13 cellular contexts compared by ENCODE assay signal in the genomic region with DNA sequence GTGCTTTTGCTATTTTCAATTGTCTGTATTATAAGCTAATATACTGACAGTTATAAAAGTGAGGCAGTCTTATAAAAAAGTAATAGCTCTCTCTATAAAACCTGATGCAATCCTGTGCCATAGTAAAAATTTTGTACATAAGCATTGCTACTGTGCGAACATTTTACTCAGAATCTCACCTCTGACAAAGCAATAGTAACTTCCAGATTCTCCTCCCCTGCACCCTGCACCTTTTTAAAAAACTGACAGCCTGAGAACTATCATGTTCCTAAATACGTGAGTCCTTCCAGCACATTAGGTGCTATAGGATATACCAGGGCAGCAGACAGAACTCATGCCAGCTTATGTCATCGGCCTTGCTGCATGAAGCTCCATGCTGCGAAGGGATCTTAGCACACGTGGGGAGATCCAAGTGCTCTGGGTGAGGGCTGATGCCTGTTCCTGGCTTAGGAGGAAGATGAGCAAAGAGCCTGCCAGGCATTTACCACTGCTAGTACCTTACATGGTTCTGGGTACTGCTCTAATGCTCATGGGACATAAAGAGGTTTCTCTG. TPM values are rescaled to one million over a fixed set of nuclear protein-coding genes. Genes with fewer than 3 reads are reported as not detected.
A peak's percentile ranks its signal among the peaks of the same experiment; 100 is the strongest.
DNase-seq lines count a peak whose midpoint lies in the region; ATAC-seq, FAIRE-seq and TF ChIP-seq lines count a peak whose summit lies in the region.
"Had no signal": no experiment of that assay in that cellular context is flagged by ENCODE, and none has a peak within 500 bp of the region (broad histone marks: within the 10 kb centered on the region; RNA-seq: fewer than 3 reads in every experiment).

No MANE protein-coding gene starts in this region.

- no peak for FAIRE-seq in keratinocyte (lab: Jason Lieb, UNC)
- FAIRE-seq: small intestine had no signal

- no peaks in the 10 kb centered on the region for H3K9me2 ChIP-seq in Loucy (replicated peaks; ENCODE audit: low read depth, low read length)

- H3K9me3 ChIP-seq in Loucy (ENCODE audit: insufficient read depth, low read depth, low read length) (no peaks in the 10 kb centered on the region), keratinocyte (ENCODE audit: control insufficient read depth, low read depth, low read length) (no peaks in the 10 kb centered on the region), smooth muscle cell (replicated peaks; ENCODE audit: low read depth) (no peaks in the 10 kb centered on the region), lower lobe of right lung (no peaks in the 10 kb centered on the region)
- H3K9me3 ChIP-seq: Caco-2 had no signal

- H3K9me1 ChIP-seq in keratinocyte (ENCODE audit: control insufficient read depth, extremely low read depth, insufficient read depth, low read length): no peaks in the 10 kb centered on the region

- H3K36me3 ChIP-seq in Loucy (ENCODE audit: insufficient read depth, low read length) (no peaks in the 10 kb centered on the region), keratinocyte (ENCODE audit: control insufficient read depth in 2 of 2, extremely low read depth in 1 of 2, insufficient read depth in 2 of 2, low read length in 2 of 2) (peaks cover 0 to 4% of the 10 kb centered on the region in 2 experiments), smooth muscle cell (ENCODE audit: low read depth) (no peaks in the 10 kb centered on the region), lower lobe of right lung (no peaks in the 10 kb centered on the region)

- no peaks in the 10 kb centered on the region; the same call in 1 of the 2 replicates for H3K79me2 ChIP-seq in Loucy (ENCODE audit: insufficient read depth, low read length)
- H3K79me2 ChIP-seq in keratinocyte (ENCODE audit: control insufficient read depth, insufficient read depth, low read length): peaks cover 12% of the 10 kb centered on the region
- H3K79me2 ChIP-seq in smooth muscle cell (ENCODE audit: low read depth): peaks cover 29% of the 10 kb centered on the region

- dilution Hi-C loops in keratinocyte (cut with MboI; ENCODE audit: extremely low pct_ligation_motif_present, low sequenced_read_pairs): no loop called here

- H3K4me3 ChIP-seq in Loucy (ENCODE audit: low read length, poor library complexity, severe bottlenecking): no peak overlapping the region
- no peak overlapping the region for H3K4me3 ChIP-seq in keratinocyte (ENCODE audit: control insufficient read depth in 2 of 3, extremely low read depth in 1 of 3, insufficient read depth in 2 of 3, low read depth in 1 of 3, low read length in 3 of 3)
- no peak overlapping the region for H3K4me3 ChIP-seq in smooth muscle cell
- H3K4me3 ChIP-seq in lower lobe of right lung: no peak overlapping the region

- H2AFZ ChIP-seq in Loucy (ENCODE audit: low read length) (no peak overlapping the region), keratinocyte (ENCODE audit: control insufficient read depth, low read length) (no peak overlapping the region), smooth muscle cell (ENCODE audit: low read depth) (no peak overlapping the region)

- no peaks in the 10 kb centered on the region for H4K20me1 ChIP-seq in Loucy (ENCODE audit: insufficient read depth, low read length, poor library complexity, severe bottlenecking)
- no peaks in the 10 kb centered on the region for H4K20me1 ChIP-seq in keratinocyte (ENCODE audit: control insufficient read depth, extremely low read depth, insufficient read depth, low read length)
- H4K20me1 ChIP-seq in smooth muscle cell (ENCODE audit: low read depth): peaks cover 61% of the 10 kb centered on the region

- intact Hi-C loops in lower lobe of right lung (cut with DNase I): no loop called here

- H3K27ac ChIP-seq in VCaP: peak overlapping the region; percentile 91
- H3K27ac ChIP-seq in keratinocyte (ENCODE audit: control insufficient read depth, insufficient read depth, low read length): peak overlapping the region; percentile 2
- peak overlapping the region; percentile 88 for H3K27ac ChIP-seq in smooth muscle cell (ENCODE audit: low read depth)
- no peak overlapping the region for H3K27ac ChIP-seq in lower lobe of right lung
- H3K27ac ChIP-seq: KMS-11 had no signal

- 91% methylated on average over 5 of the region's 5 CpGs for WGBS in smooth muscle cell (ENCODE audit: low lambda C conversion rate)

- peaks cover 17% of the 10 kb centered on the region for H3K4me1 ChIP-seq in Loucy (ENCODE audit: insufficient read depth, low read length, poor library complexity, severe bottlenecking)
- peaks cover 16% of the 10 kb centered on the region for H3K4me1 ChIP-seq in keratinocyte (ENCODE audit: control insufficient read depth, extremely low read depth, insufficient read depth, low read length)
- peaks cover 25% of the 10 kb centered on the region for H3K4me1 ChIP-seq in smooth muscle cell (ENCODE audit: low read depth)
- H3K4me1 ChIP-seq in lower lobe of right lung: peaks cover 32% of the 10 kb centered on the region

- peak overlapping the region; percentile 30 for H3K9ac ChIP-seq in Loucy (ENCODE audit: low read depth, low read length, poor library complexity, severe bottlenecking)
- no peak overlapping the region for H3K9ac ChIP-seq in keratinocyte (ENCODE audit: control insufficient read depth, extremely low read depth, insufficient read depth, low read length)
- H3K9ac ChIP-seq in smooth muscle cell (ENCODE audit: low read depth): no peak overlapping the region
- H3K9ac ChIP-seq: KMS-11 had no signal

- H3K27me3 ChIP-seq in Loucy (ENCODE audit: insufficient read depth, low read length, poor library complexity, severe bottlenecking) (no peaks in the 10 kb centered on the region), keratinocyte (ENCODE audit: control insufficient read depth, extremely low read depth, insufficient read depth, low read length) (no peaks in the 10 kb centered on the region), smooth muscle cell (ENCODE audit: low read depth) (no peaks in the 10 kb centered on the region), lower lobe of right lung (ENCODE audit: low read depth) (no peaks in the 10 kb centered on the region)

- no peak overlapping the region for H3K4me2 ChIP-seq in Loucy (ENCODE audit: low read depth, low read length, poor library complexity, severe bottlenecking)
- H3K4me2 ChIP-seq in keratinocyte (ENCODE audit: control insufficient read depth, extremely low read depth, insufficient read depth, low read depth, low read length): no peak overlapping the region
- H3K4me2 ChIP-seq in smooth muscle cell: no peak overlapping the region
- H3K4me2 ChIP-seq: KMS-11 had no signal

- H3F3A ChIP-seq in Loucy (ENCODE audit: low read depth) (peaks cover 4% of the 10 kb centered on the region; the same call in 1 of the 2 replicates), smooth muscle cell (ENCODE audit: low read depth) (peaks cover 8% of the 10 kb centered on the region)

- DNase-seq in keratinocyte (ENCODE audit: low read depth, low spot score) (no peak), smooth muscle cell (lab: John Stamatoyannopoulos, UW; ENCODE audit: unreplicated experiment) (no peak), lower lobe of right lung (no peak)
- DNase-seq: activated CD8-positive, alpha-beta memory T cell treated with anti-CD3 and anti-CD28 coated beads, Interleukin-2, amount 50 U/mL, for 4 hours; activated effector memory CD4-positive, alpha-beta T cell treated with anti-CD3 and anti-CD28 coated beads, Interleukin-2, amount 50 U/mL, for 16 hours; stimulated activated CD4-positive, alpha-beta T cell treated with anti-CD3 and anti-CD28 coated beads, Interleukin-4, amount 100 ng/mL, for 4 hours had no signal

- no peak for TF ChIP-seq CTCF in Loucy (conservative IDR thresholded peaks at IDR 0.05; ENCODE audit: low read length)
- no peak for TF ChIP-seq CTCF in VCaP (conservative IDR thresholded peaks at IDR 0.05)
- no peak for TF ChIP-seq CTCF in keratinocyte (optimal IDR thresholded peaks at IDR 0.05 in 1 of 3, IDR thresholded peaks at IDR 0.05 in 1 of 3, conservative IDR thresholded peaks at IDR 0.05 in 1 of 3; ENCODE audit: extremely low read depth in 1 of 3, insufficient read depth in 2 of 3, low read length in 3 of 3)
- no peak for TF ChIP-seq CTCF in smooth muscle cell (IDR thresholded peaks at IDR 0.05; ENCODE audit: borderline replicate concordance, insufficient read depth, poor library complexity, severe bottlenecking)
- no peak for TF ChIP-seq CTCF in lower lobe of right lung (IDR thresholded peaks at IDR 0.05)

- ATAC-seq in HG02938 (IDR thresholded peaks at IDR 0.05; ENCODE audit: unreplicated experiment): no peak
- no peak for ATAC-seq in GM18861 (IDR thresholded peaks at IDR 0.05; ENCODE audit: unreplicated experiment)
- no peak for ATAC-seq in lower lobe of right lung

RNA-seq across cellular contexts. Expression of gene SVIL, which starts 43.3 kb away (rescaled TPM):
- polyA plus RNA-seq in keratinocyte: 12.0 to 24.0 TPM (median 16.2 TPM) in 3 replicates
- polyA plus RNA-seq in keratinocyte (2011; ENCODE audit: low read depth): 54.2 TPM
- polyA plus RNA-seq in keratinocyte (2011; cell fraction: cytosol; rRNA removed): 14.1 and 14.5 TPM in 2 replicates
- polyA plus RNA-seq in keratinocyte (2011; cell fraction: nucleus; rRNA removed): 54.5 and 61.4 TPM in 2 replicates
- polyA plus RNA-seq in keratinocyte (2012; ENCODE audit: low replicate concordance): 21.1 and 27.6 TPM in 2 replicates
- 23.1 to 93.4 TPM (median 35.1 TPM) in 3 replicates for polyA minus RNA-seq in keratinocyte
- 29.7 TPM for polyA minus RNA-seq in keratinocyte (2011; cell fraction: cytosol; rRNA and poly(A)+ RNA removed)
- polyA minus RNA-seq in keratinocyte (2011; cell fraction: nucleus; rRNA and poly(A)+ RNA removed): 54.7 and 104 TPM in 2 replicates
- total RNA-seq in smooth muscle cell: 28.5 and 32.5 TPM in 2 replicates
- 33.0 and 59.4 TPM in 2 replicates for polyA plus RNA-seq in smooth muscle cell
- 118 TPM for total RNA-seq in lower lobe of right lung
